In the genomic region with DNA sequence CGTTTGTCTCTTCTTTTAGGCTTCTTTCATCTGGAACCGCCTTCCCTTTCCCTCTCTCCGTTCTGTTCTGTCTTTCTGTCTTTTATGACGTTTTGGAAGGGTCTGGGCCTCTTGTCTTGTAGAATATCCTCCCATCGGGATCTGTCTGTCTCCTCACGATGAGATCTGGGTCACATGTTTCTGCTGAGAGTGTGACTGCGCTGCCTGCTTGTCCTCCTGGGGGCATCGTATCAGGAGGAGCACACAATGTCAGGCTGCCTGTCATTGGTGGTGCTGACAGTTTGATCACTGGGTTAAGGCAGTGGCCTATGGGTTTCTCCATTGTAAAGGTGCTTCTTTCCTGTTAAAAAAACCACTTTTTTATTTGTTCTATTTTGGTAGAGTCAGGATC, we compare ENCODE assay signal across 19 cellular contexts.
DNase-seq lines count a peak whose midpoint lies in the region; ATAC-seq and TF ChIP-seq lines count a peak whose summit lies in the region.
"Had no signal": no experiment of that assay in that cellular context is flagged by ENCODE, and none has a peak within 500 bp of the region (broad histone marks: within the 10 kb centered on the region; RNA-seq: fewer than 3 reads in every experiment).

No MANE protein-coding gene starts in this region.

- no peak overlapping the region for H3K4me3 ChIP-seq in SK-N-SH (ENCODE audit: low read depth in 2 of 2, low read length in 1 of 2)
- H3K4me3 ChIP-seq in upper lobe of right lung: no peak overlapping the region

- H3K27ac Mint-ChIP-seq in WTC11: peak overlapping the region; percentile 26; the same call in 1 of the 2 replicates
- H3K27ac Mint-ChIP-seq in natural killer cell: no peak overlapping the region
- H3K27ac Mint-ChIP-seq: B cell had no signal

- no peak overlapping the region for H2AFZ ChIP-seq in SK-N-SH (ENCODE audit: low read depth)

- ATAC-seq in SK-N-SH treated with all-trans-retinoic acid at 6 μM for 48 hours (no peak), WTC11 (peak; percentile 51), upper lobe of right lung (no peak), natural killer cell (no peak)

- no peaks in the 10 kb centered on the region for H3F3A ChIP-seq in SK-N-SH (replicated peaks; ENCODE audit: insufficient read depth)

- H3K4me2 ChIP-seq in SK-N-SH: no peak overlapping the region

- H3K36me3 ChIP-seq in SK-N-SH (replicated peaks in 1 of 2; ENCODE audit: control insufficient read depth in 1 of 2, insufficient read depth in 2 of 2, low read length in 1 of 2) (no peaks in the 10 kb centered on the region), upper lobe of right lung (peaks cover 8% of the 10 kb centered on the region)

- H3K36me3 Mint-ChIP-seq in WTC11 (no peaks in the 10 kb centered on the region; the same call in 1 of the 2 replicates), natural killer cell (no peaks in the 10 kb centered on the region)

- H3K9me3 ChIP-seq in SK-N-SH: no peaks in the 10 kb centered on the region
- no peaks in the 10 kb centered on the region for H3K9me3 ChIP-seq in upper lobe of right lung

- H3K27me3 Mint-ChIP-seq in WTC11 (ENCODE audit: low read depth) (no peaks in the 10 kb centered on the region), natural killer cell (ENCODE audit: low read depth in 2 of 2) (no peaks in the 10 kb centered on the region)
- H3K27me3 Mint-ChIP-seq: B cell had no signal

- H3K4me3 Mint-ChIP-seq in WTC11: no peak overlapping the region
- no peak overlapping the region for H3K4me3 Mint-ChIP-seq in natural killer cell
- H3K4me3 Mint-ChIP-seq: B cell had no signal

- H3K9ac ChIP-seq in SK-N-SH: no peak overlapping the region

- POLR2A ChIA-PET in SK-N-SH (lab: Yijun Ruan, JAX): no interaction called here
- POLR2A ChIA-PET in WTC11 (lab: Charles Lee): no interaction called here

- H3K9me2 ChIP-seq in SK-N-SH: no peaks in the 10 kb centered on the region

- no peak for TF ChIP-seq CTCF in SK-N-SH (IDR thresholded peaks at IDR 0.05)
- no peak for TF ChIP-seq CTCF in WTC11 (IDR thresholded peaks at IDR 0.05)
- no peak for TF ChIP-seq CTCF in upper lobe of right lung (IDR thresholded peaks at IDR 0.05)
- TF ChIP-seq CTCF in natural killer cell (IDR thresholded peaks at IDR 0.05): no peak
- no peak for TF ChIP-seq CTCF in GM10266 (IDR thresholded peaks at IDR 0.05; ENCODE audit: control insufficient read depth, insufficient read depth, low read depth, missing control alignments)

- H3K79me2 ChIP-seq in SK-N-SH (ENCODE audit: insufficient read depth): no peaks in the 10 kb centered on the region

- H3K9me3 Mint-ChIP-seq in WTC11 (peaks cover 19% of the 10 kb centered on the region), natural killer cell (no peaks in the 10 kb centered on the region)

- 91% methylated on average over 8 of the region's 8 CpGs for WGBS in SK-N-SH (ENCODE audit: low lambda C conversion rate)

- H3K4me1 ChIP-seq in SK-N-SH (ENCODE audit: control insufficient read depth in 1 of 2, insufficient read depth in 2 of 2, low read depth in 1 of 2, low read length in 1 of 2): no peaks in the 10 kb centered on the region
- H3K4me1 ChIP-seq in upper lobe of right lung: no peaks in the 10 kb centered on the region

- no peak for DNase-seq in SK-N-SH
- no peak for DNase-seq in WTC11 (ENCODE audit: low spot score)
- DNase-seq in iPS-NIHi7 (ENCODE audit: extremely low spot score): peak; percentile 43
- peak; percentile 13 for DNase-seq in upper lobe of right lung
- no peak for DNase-seq in NCI-H128 (lab: John Stamatoyannopoulos, UW; ENCODE audit: unreplicated experiment)
- DNase-seq in natural killer cell: no peak
- DNase-seq in GM10266 (ENCODE audit: extremely low spot score): no peak
- DNase-seq: 8988T, COR-L47, DMS 273 treated with DMSO at 0.1 percent for 48 hours, GDM1, KBM-7, NCI-H1436, NCI-H2029, NCI-H446 treated with DMSO at 0.1 percent for 48 hours, NCI-H69, SHP77 treated with DMSO at 0.1 percent for 48 hours had no signal

- no peak for TF ChIP-seq EP300 in SK-N-SH (IDR thresholded peaks at IDR 0.05; ENCODE audit: borderline replicate concordance in 1 of 2, low read depth in 1 of 2, low read length in 1 of 2)

- CTCF ChIA-PET in SK-N-SH (lab: Yijun Ruan, JAX): interaction anchor here (0.8 kb wide), 1 partner anchor 100 kb away, joined by 3 read pairs; no protein-coding TSS in a partner anchor
- CTCF ChIA-PET in WTC11 (lab: Charles Lee): interaction anchor here (0.6 to 2.0 kb wide), 3 partner anchors 28 to 363 kb away, joined by 3 to 8 read pairs (median 5); no protein-coding TSS in a partner anchor

- no peaks in the 10 kb centered on the region for H4K20me1 ChIP-seq in SK-N-SH (ENCODE audit: insufficient read depth)

- H3K4me1 Mint-ChIP-seq in WTC11 (peaks cover 5% of the 10 kb centered on the region), natural killer cell (no peaks in the 10 kb centered on the region)

- no peak for TF ChIP-seq RAD21 in SK-N-SH (IDR thresholded peaks at IDR 0.05; ENCODE audit: low read length)

- H3K27ac ChIP-seq in SK-N-SH (ENCODE audit: low read depth in 2 of 2, low read length in 1 of 2) (no peak overlapping the region), upper lobe of right lung (no peak overlapping the region)

- intact Hi-C loops in upper lobe of right lung (cut with DNase I): no loop called here
- intact Hi-C loops in natural killer cell (cut with micrococcal nuclease): no loop called here

- H3K27me3 ChIP-seq in SK-N-SH (ENCODE audit: insufficient read depth): no peaks in the 10 kb centered on the region
- no peaks in the 10 kb centered on the region for H3K27me3 ChIP-seq in upper lobe of right lung

TF ChIP-seq in SK-N-SH treated with all-trans-retinoic acid at 6 μM for 48 hours, 23 proteins besides CTCF, POLR2A, EP300 and RAD21:
- TF ChIP-seq ZNF70 (CRISPR knock-in tag; IDR thresholded peaks at IDR 0.05): peak; percentile 70
- no peak for TF ChIP-seq ARNTL (CRISPR knock-in tag; IDR thresholded peaks at IDR 0.05; ENCODE audit: borderline replicate concordance, low read depth)

TF ChIP-seq in SK-N-SH, 30 proteins besides CTCF, POLR2A, EP300 and RAD21:
- TF ChIP-seq CHD2 (IDR thresholded peaks at IDR 0.05; ENCODE audit: low read length, partially characterized antibody) (no peak), YY1 (IDR thresholded peaks at IDR 0.05; ENCODE audit: low read depth) (no peak), RCOR1 (IDR thresholded peaks at IDR 0.05; ENCODE audit: low read length) (no peak), MEF2A (IDR thresholded peaks at IDR 0.05; ENCODE audit: borderline replicate concordance, low read depth) (no peak), GATA2 (CRISPR knock-in tag; IDR thresholded peaks at IDR 0.05) (no peak), FOXM1 (IDR thresholded peaks at IDR 0.05; ENCODE audit: low read depth) (no peak), MXI1 (IDR thresholded peaks at IDR 0.05; ENCODE audit: low read depth, low read length) (no peak), FOXJ3 (CRISPR knock-in tag; IDR thresholded peaks at IDR 0.05) (no peak)

TF ChIP-seq in WTC11, 78 proteins besides CTCF, POLR2A, EP300 and RAD21:
- TF ChIP-seq, protein P1, sequence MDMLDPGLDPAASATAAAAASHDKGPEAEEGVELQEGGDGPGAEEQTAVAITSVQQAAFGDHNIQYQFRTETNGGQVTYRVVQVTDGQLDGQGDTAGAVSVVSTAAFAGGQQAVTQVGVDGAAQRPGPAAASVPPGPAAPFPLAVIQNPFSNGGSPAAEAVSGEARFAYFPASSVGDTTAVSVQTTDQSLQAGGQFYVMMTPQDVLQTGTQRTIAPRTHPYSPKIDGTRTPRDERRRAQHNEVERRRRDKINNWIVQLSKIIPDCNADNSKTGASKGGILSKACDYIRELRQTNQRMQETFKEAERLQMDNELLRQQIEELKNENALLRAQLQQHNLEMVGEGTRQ (CRISPR knock-in tag; IDR thresholded peaks at IDR 0.05): peak; percentile 42; the same call in 1 of the 2 replicates
- no peak for TF ChIP-seq ZNF423 (CRISPR knock-in tag; IDR thresholded peaks at IDR 0.05)
- no peak for TF ChIP-seq ZNF317 (CRISPR knock-in tag; IDR thresholded peaks at IDR 0.05; ENCODE audit: borderline replicate concordance, low read depth)

Comparison
In these comparisons a context has a peak if more than half of its experiments do, and no peak if none do; other contexts are left out.
1. DNase-seq: peak in iPS-NIHi7 (single experiment) and upper lobe of right lung (single experiment); none in SK-N-SH (single experiment), WTC11 (single experiment), NCI-H128 (single experiment), natural killer cell (single experiment) and GM10266 (single experiment).